ENCODE assay signal across 26 cellular contexts in genomic region chr9:136441681-136442245, GRCh38. TPM values are rescaled to one million over a fixed set of nuclear protein-coding genes. Genes with fewer than 3 reads are reported as not detected.
DNase-seq lines count a peak whose midpoint lies in the region; ATAC-seq and TF ChIP-seq lines count a peak whose summit lies in the region.
"Had no signal": no experiment of that assay in that cellular context is flagged by ENCODE, and none has a peak within 500 bp of the region (broad histone marks: within the 10 kb centered on the region; RNA-seq: fewer than 3 reads in every experiment).

No MANE protein-coding gene starts in this region.

- no peaks in the 10 kb centered on the region for H3K9me3 ChIP-seq in neural progenitor cell (ENCODE audit: low read depth)
- H3K9me3 ChIP-seq: heart left ventricle, MG63, neutrophil, thoracic aorta, vagina had no signal

- H3K4me2 ChIP-seq in neural progenitor cell (no peak overlapping the region), mesendoderm (ENCODE audit: low read length) (no peak overlapping the region)

- peaks cover 20% of the 10 kb centered on the region for H3K4me1 Mint-ChIP-seq in activated CD4-positive, alpha-beta T cell treated with anti-CD3 and anti-CD28 coated beads, Interleukin-2, amount 10 ng/mL, durations not matched to agents 7 days and 5 days
- H3K4me1 Mint-ChIP-seq in activated CD4-positive, alpha-beta T cell treated with anti-CD3 and anti-CD28 coated beads for 36 hours, result peaks cover 17% of the 10 kb centered on the region
- H3K4me1 Mint-ChIP-seq in neural progenitor cell, result peaks cover 15% of the 10 kb centered on the region

- H4K5ac ChIP-seq in mesendoderm (ENCODE audit: low read length), result no peak overlapping the region

- H3K36me3 Mint-ChIP-seq in activated CD4-positive, alpha-beta T cell treated with anti-CD3 and anti-CD28 coated beads, Interleukin-2, amount 10 ng/mL, durations not matched to agents 7 days and 5 days (ENCODE audit: low read depth), result peaks cover 22% of the 10 kb centered on the region
- peaks cover 29% of the 10 kb centered on the region for H3K36me3 Mint-ChIP-seq in activated CD4-positive, alpha-beta T cell treated with anti-CD3 and anti-CD28 coated beads for 36 hours (ENCODE audit: low read depth)
- H3K36me3 Mint-ChIP-seq in neural progenitor cell, result peaks cover 23% of the 10 kb centered on the region

- DNase-seq in activated CD4-positive, alpha-beta T cell treated with anti-CD3 and anti-CD28 coated beads, Interleukin-2, amount 10 ng/mL, durations not matched to agents 7 days and 5 days, result no peak
- no peak for DNase-seq in activated CD4-positive, alpha-beta T cell treated with anti-CD3 and anti-CD28 coated beads for 36 hours
- DNase-seq in RWPE1 (ENCODE audit: low spot score) (no peak), dermis blood vessel endothelial cell (peak; percentile 19), neural progenitor cell (ENCODE audit: low spot score) (no peak), mesendoderm (no peak), NCI-H69 (lab: John Stamatoyannopoulos, UW) (no peak)
- DNase-seq: activated CD8-positive, alpha-beta T cell treated with anti-CD3 and anti-CD28 coated beads, Interleukin-2, amount 10 ng/mL, durations not matched to agents 7 days and 5 days; activated gamma-delta T cell; effector CD4-positive, alpha-beta T cell; H7; heart left ventricle; KG1; MG63; NCI-H1436; NCI-H2081 treated with DMSO at 0.1 percent for 48 hours; NCI-H446 treated with DMSO at 0.1 percent for 48 hours; stimulated activated CD4-positive, alpha-beta T cell treated with anti-CD3 and anti-CD28 coated beads, Interleukin-15, amount 100 ng/mL, for 24 hours; stimulated activated naive CD4-positive, alpha-beta T cell treated with Interleukin-2 at 50 U/mL for 16 hours; T-helper 1 cell had no signal

- H3K27me3 Mint-ChIP-seq in activated CD4-positive, alpha-beta T cell treated with anti-CD3 and anti-CD28 coated beads, Interleukin-2, amount 10 ng/mL, durations not matched to agents 7 days and 5 days, result no peaks in the 10 kb centered on the region
- H3K27me3 Mint-ChIP-seq in activated CD4-positive, alpha-beta T cell treated with anti-CD3 and anti-CD28 coated beads for 36 hours, result no peaks in the 10 kb centered on the region
- H3K27me3 Mint-ChIP-seq in neural progenitor cell (ENCODE audit: insufficient read depth, low read depth), result peaks cover 17% of the 10 kb centered on the region
- H3K27me3 Mint-ChIP-seq: progenitor cell of endocrine pancreas had no signal

- H3K4me1 ChIP-seq in neural progenitor cell (peaks cover 9% of the 10 kb centered on the region), mesendoderm (ENCODE audit: control insufficient read depth, low read depth, low read length) (no peaks in the 10 kb centered on the region)

- H3F3A ChIP-seq in neural progenitor cell (ENCODE audit: low read depth), result peaks cover 22% of the 10 kb centered on the region

- ATAC-seq in activated CD4-positive, alpha-beta T cell treated with anti-CD3 and anti-CD28 coated beads for 36 hours, result no peak
- no peak for ATAC-seq in GM19035 (IDR thresholded peaks at IDR 0.05; ENCODE audit: unreplicated experiment)
- ATAC-seq: activated CD4-positive, CD25-positive, alpha-beta regulatory T cell treated with anti-CD3 and anti-CD28 coated beads, Interleukin-2, amount 50 U/mL, for 24 hours; activated CD8-positive, alpha-beta T cell treated with anti-CD3 and anti-CD28 coated beads, Interleukin-2, amount 10 ng/mL, durations not matched to agents 7 days and 5 days; heart left ventricle had no signal

- intact Hi-C loops in activated CD4-positive, alpha-beta T cell treated with anti-CD3 and anti-CD28 coated beads for 36 hours (cut with DNase I, micrococcal nuclease), result no loop called here

- no CpG with 5 or more reads among the region's 17 CpGs for WGBS in mesendoderm (ENCODE audit: extremely low coverage, insufficient coverage, low lambda C conversion rate)

- H3K79me2 ChIP-seq in neural progenitor cell (ENCODE audit: low read depth) (peaks cover 25% of the 10 kb centered on the region), mesendoderm (ENCODE audit: control insufficient read depth, insufficient read depth, low read length) (peaks cover 2% of the 10 kb centered on the region)

- H3K36me3 ChIP-seq in neural progenitor cell (no peaks in the 10 kb centered on the region), mesendoderm (ENCODE audit: control insufficient read depth, insufficient read depth, low read length) (peaks cover 8% of the 10 kb centered on the region)

- no peak overlapping the region for H3K18ac ChIP-seq in mesendoderm (ENCODE audit: low read length)

- CTCF ChIA-PET in activated CD4-positive, alpha-beta T cell treated with anti-CD3 and anti-CD28 coated beads, Interleukin-2, amount 10 ng/mL, durations not matched to agents 7 days and 5 days (lab: Charles Lee), result no interaction called here
- CTCF ChIA-PET in activated CD4-positive, alpha-beta T cell treated with anti-CD3 and anti-CD28 coated beads for 36 hours (lab: Charles Lee), result interaction anchor here (0.6 kb wide), 1 partner anchor 12 kb away, joined by 3 read pairs; no protein-coding TSS in a partner anchor
- CTCF ChIA-PET in RWPE1 (lab: Yijun Ruan, JAX), result interaction anchor here (0.6 to 0.7 kb wide), 4 partner anchors 16 to 231 kb away, joined by 3 read pairs; no protein-coding TSS in a partner anchor

- H3K4me3 ChIP-seq in neural progenitor cell (no peak overlapping the region), mesendoderm (ENCODE audit: low read length) (no peak overlapping the region)
- H3K4me3 ChIP-seq: heart left ventricle, MG63, thoracic aorta, vagina had no signal

- H2AFZ ChIP-seq in neural progenitor cell (replicated peaks), result no peak overlapping the region

- POLR2A ChIA-PET in activated CD4-positive, alpha-beta T cell treated with anti-CD3 and anti-CD28 coated beads, Interleukin-2, amount 10 ng/mL, durations not matched to agents 7 days and 5 days (lab: Charles Lee), result no interaction called here
- POLR2A ChIA-PET in activated CD4-positive, alpha-beta T cell treated with anti-CD3 and anti-CD28 coated beads for 36 hours (lab: Charles Lee), result interaction anchor here (1.1 kb wide), 1 partner anchor 78 kb away, joined by 3 read pairs; the partner anchor contains the start of gene DNLZ
- POLR2A ChIA-PET in RWPE1 (lab: Yijun Ruan, JAX; ENCODE audit: low non-redundant PET), result interaction anchor here (0.6 kb wide), 2 partner anchors 15 to 16 kb away, joined by 3 to 5 read pairs; no protein-coding TSS in a partner anchor

- no peak overlapping the region for H4K8ac ChIP-seq in mesendoderm (ENCODE audit: low read depth, low read length)

- H3K9me3 Mint-ChIP-seq in activated CD4-positive, alpha-beta T cell treated with anti-CD3 and anti-CD28 coated beads, Interleukin-2, amount 10 ng/mL, durations not matched to agents 7 days and 5 days, result no peaks in the 10 kb centered on the region
- no peaks in the 10 kb centered on the region for H3K9me3 Mint-ChIP-seq in activated CD4-positive, alpha-beta T cell treated with anti-CD3 and anti-CD28 coated beads for 36 hours (ENCODE audit: low read depth)
- H3K9me3 Mint-ChIP-seq in neural progenitor cell, result no peaks in the 10 kb centered on the region

- no peak overlapping the region for H2BK15ac ChIP-seq in mesendoderm (replicated peaks; ENCODE audit: low read depth)

- H3K9ac ChIP-seq in neural progenitor cell, result no peak overlapping the region
- no peak overlapping the region for H3K9ac ChIP-seq in mesendoderm (ENCODE audit: low read length)

- H3K79me1 ChIP-seq in mesendoderm (ENCODE audit: low read length), result peaks cover 8% of the 10 kb centered on the region

- no peak overlapping the region for H3K4ac ChIP-seq in mesendoderm (ENCODE audit: low read depth, low read length)

- no peak overlapping the region for H3K23ac ChIP-seq in mesendoderm (ENCODE audit: low read length)

- peaks cover 40% of the 10 kb centered on the region for H4K20me1 ChIP-seq in neural progenitor cell (ENCODE audit: low read depth)

- no peak overlapping the region for H2BK5ac ChIP-seq in mesendoderm (ENCODE audit: low read length)

- H3K27me3 ChIP-seq in neural progenitor cell (no peaks in the 10 kb centered on the region), mesendoderm (ENCODE audit: insufficient read depth, low read length, poor library complexity) (no peaks in the 10 kb centered on the region)
- H3K27me3 ChIP-seq: heart left ventricle, MG63, vagina had no signal

- TF ChIP-seq CTCF in RWPE1 (conservative IDR thresholded peaks at IDR 0.05; ENCODE audit: low read depth) (no peak), neural progenitor cell (IDR thresholded peaks at IDR 0.05) (no peak)

- no peak overlapping the region for H3K56ac ChIP-seq in mesendoderm (ENCODE audit: low read length)

- no peak overlapping the region for H3K4me3 Mint-ChIP-seq in activated CD4-positive, alpha-beta T cell treated with anti-CD3 and anti-CD28 coated beads, Interleukin-2, amount 10 ng/mL, durations not matched to agents 7 days and 5 days
- no peak overlapping the region for H3K4me3 Mint-ChIP-seq in activated CD4-positive, alpha-beta T cell treated with anti-CD3 and anti-CD28 coated beads for 36 hours
- H3K4me3 Mint-ChIP-seq in neural progenitor cell, result peak overlapping the region; percentile 70
- H3K4me3 Mint-ChIP-seq: activated CD8-positive, alpha-beta T cell treated with anti-CD3 and anti-CD28 coated beads, Interleukin-2, amount 10 ng/mL, durations not matched to agents 7 days and 5 days had no signal

- peak overlapping the region; percentile 77 for H3K27ac ChIP-seq in RWPE1
- no peak overlapping the region for H3K27ac ChIP-seq in neural progenitor cell
- no peak overlapping the region for H3K27ac ChIP-seq in mesendoderm (ENCODE audit: low read depth, low read length)
- H3K27ac ChIP-seq: neutrophil, thoracic aorta, vagina had no signal

- H3K27ac Mint-ChIP-seq in activated CD4-positive, alpha-beta T cell treated with anti-CD3 and anti-CD28 coated beads, Interleukin-2, amount 10 ng/mL, durations not matched to agents 7 days and 5 days, result peak overlapping the region; percentile 4
- no peak overlapping the region for H3K27ac Mint-ChIP-seq in activated CD4-positive, alpha-beta T cell treated with anti-CD3 and anti-CD28 coated beads for 36 hours
- H3K27ac Mint-ChIP-seq in neural progenitor cell, result peak overlapping the region; percentile 57
- H3K27ac Mint-ChIP-seq: activated CD8-positive, alpha-beta T cell treated with anti-CD3 and anti-CD28 coated beads, Interleukin-2, amount 10 ng/mL, durations not matched to agents 7 days and 5 days; progenitor cell of endocrine pancreas had no signal

- H2AK5ac ChIP-seq in mesendoderm (ENCODE audit: low read length), result no peak overlapping the region

- no peak overlapping the region for H2BK120ac ChIP-seq in mesendoderm (ENCODE audit: low read depth, low read length)

RNA-seq across cellular contexts. Expression of gene INPP5E, which starts 2.1 kb away (rescaled TPM):
- total RNA-seq in activated CD4-positive, alpha-beta T cell treated with anti-CD3 and anti-CD28 coated beads, Interleukin-2, amount 10 ng/mL, durations not matched to agents 7 days and 5 days, result 10 to 100 TPM; 16.5 to 18.5 TPM
- total RNA-seq in activated CD4-positive, alpha-beta T cell treated with anti-CD3 and anti-CD28 coated beads for 36 hours, result 10 to 100 TPM; 13.5 to 14.1 TPM
- total RNA-seq in dermis blood vessel endothelial cell (8.3 and 12.1 TPM in 2 replicates), neural progenitor cell (ENCODE audit: low replicate concordance) (8.8 and 23.6 TPM in 2 replicates)
- polyA plus RNA-seq in mesendoderm (2013, experiment 1 of 2), result 7.3 TPM
- polyA plus RNA-seq in mesendoderm (2013, experiment 2 of 2), result 7.3 TPM

RNA-seq across cellular contexts. Expression of gene PMPCA, which starts 31.3 kb away (rescaled TPM):
- 10 to 100 TPM; 52.9 to 58.8 TPM for total RNA-seq in activated CD4-positive, alpha-beta T cell treated with anti-CD3 and anti-CD28 coated beads, Interleukin-2, amount 10 ng/mL, durations not matched to agents 7 days and 5 days
- total RNA-seq in activated CD4-positive, alpha-beta T cell treated with anti-CD3 and anti-CD28 coated beads for 36 hours, result 100 to 1,000 TPM in 1 of 2 experiments, 10 to 100 TPM in 1; 88.0 to 113 TPM
- 40.2 and 42.3 TPM in 2 replicates for total RNA-seq in dermis blood vessel endothelial cell
- 51.3 and 65.3 TPM in 2 replicates for total RNA-seq in neural progenitor cell (ENCODE audit: low replicate concordance)
- 41.2 TPM for polyA plus RNA-seq in mesendoderm (2013, experiment 1 of 2)
- 43.3 TPM for polyA plus RNA-seq in mesendoderm (2013, experiment 2 of 2)

RNA-seq across cellular contexts. Expression of gene ENTR1, which starts 31.3 kb away (rescaled TPM):
- 10 to 100 TPM; 59.2 to 62.3 TPM for total RNA-seq in activated CD4-positive, alpha-beta T cell treated with anti-CD3 and anti-CD28 coated beads, Interleukin-2, amount 10 ng/mL, durations not matched to agents 7 days and 5 days
- 10 to 100 TPM; 57.2 to 67.7 TPM for total RNA-seq in activated CD4-positive, alpha-beta T cell treated with anti-CD3 and anti-CD28 coated beads for 36 hours
- total RNA-seq in dermis blood vessel endothelial cell (30.0 and 35.2 TPM in 2 replicates), neural progenitor cell (ENCODE audit: low replicate concordance) (34.9 and 52.3 TPM in 2 replicates)
- 83.3 TPM for polyA plus RNA-seq in mesendoderm (2013, experiment 1 of 2)
- polyA plus RNA-seq in mesendoderm (2013, experiment 2 of 2), result 82.0 TPM

RNA-seq across cellular contexts. Expression of gene SEC16A, which starts 41.1 kb away (rescaled TPM):
- 10 to 100 TPM; 72.1 to 74.5 TPM for total RNA-seq in activated CD4-positive, alpha-beta T cell treated with anti-CD3 and anti-CD28 coated beads, Interleukin-2, amount 10 ng/mL, durations not matched to agents 7 days and 5 days
- total RNA-seq in activated CD4-positive, alpha-beta T cell treated with anti-CD3 and anti-CD28 coated beads for 36 hours, result 10 to 100 TPM; 62.7 TPM
- 20.8 and 43.8 TPM in 2 replicates for total RNA-seq in dermis blood vessel endothelial cell
- total RNA-seq in neural progenitor cell (ENCODE audit: low replicate concordance), result 16.8 and 23.8 TPM in 2 replicates
- 23.8 TPM for polyA plus RNA-seq in mesendoderm (2013, experiment 1 of 2)
- polyA plus RNA-seq in mesendoderm (2013, experiment 2 of 2), result 22.3 TPM

RNA-seq across cellular contexts. Expression of gene SNAPC4, which starts 41.8 kb away (rescaled TPM):
- total RNA-seq in activated CD4-positive, alpha-beta T cell treated with anti-CD3 and anti-CD28 coated beads, Interleukin-2, amount 10 ng/mL, durations not matched to agents 7 days and 5 days, result 10 to 100 TPM in 1 of 2 experiments, 1 to 10 TPM in 1; 9.4 to 10.8 TPM
- 10 to 100 TPM; 12.4 to 16.8 TPM for total RNA-seq in activated CD4-positive, alpha-beta T cell treated with anti-CD3 and anti-CD28 coated beads for 36 hours
- 10.2 and 12.6 TPM in 2 replicates for total RNA-seq in dermis blood vessel endothelial cell
- 6.8 and 16.5 TPM in 2 replicates for total RNA-seq in neural progenitor cell (ENCODE audit: low replicate concordance)
- polyA plus RNA-seq in mesendoderm (2013, experiment 1 of 2), result 12.5 TPM
- 12.5 TPM for polyA plus RNA-seq in mesendoderm (2013, experiment 2 of 2)
